1 cellular context compared by ENCODE assay signal in the genomic region with DNA sequence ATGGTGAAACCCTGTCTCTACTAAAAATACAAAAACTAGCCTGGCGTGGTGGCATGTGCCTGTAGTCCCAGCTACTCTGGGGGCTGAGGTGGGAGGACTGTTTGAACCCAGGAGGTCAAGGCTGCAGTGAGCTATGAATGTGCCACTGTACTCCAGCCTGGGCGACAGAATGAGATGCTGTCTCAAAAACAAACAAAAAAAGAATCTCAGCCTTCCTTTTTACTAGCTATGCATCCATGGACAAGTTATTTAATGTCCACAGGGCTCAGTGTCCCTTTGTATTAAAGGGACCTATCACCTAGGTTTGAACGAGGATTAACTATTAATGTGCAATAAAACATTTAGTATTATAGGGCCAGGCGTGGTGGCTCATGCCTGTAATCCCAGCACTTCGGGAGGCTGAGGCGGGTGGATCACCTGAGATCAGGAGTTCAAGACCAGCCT.
TF ChIP-seq lines count a peak whose summit lies in the region.
"Not testable (repeated sequence)": the region's sequence is repeated elsewhere in the genome, so short reads cannot be mapped to it uniquely, and the experiment has no call there.

No MANE protein-coding gene starts in this region.

TF ChIP-seq in HepG2, 621 proteins besides CTCF, POLR2A, EP300 and RAD21 (continued from another document and continues in another):
- TF ChIP-seq RORA (CRISPR knock-in tag; IDR thresholded peaks at IDR 0.05) (0 out of 2 replicates have a peak, but pooled peaks have one; percentile 35), HDAC1 (CRISPR knock-in tag; IDR thresholded peaks at IDR 0.05) (peak; percentile 71), ZFP91 (CRISPR knock-in tag; IDR thresholded peaks at IDR 0.05; ENCODE audit: borderline replicate concordance) (peak; percentile 83), ISL2 (CRISPR knock-in tag; IDR thresholded peaks at IDR 0.05) (peak; percentile 84), RFXAP (CRISPR knock-in tag; IDR thresholded peaks at IDR 0.05; ENCODE audit: borderline replicate concordance) (peak; percentile 50; the same call in 1 of the 2 replicates), GABPA (CRISPR knock-in tag; IDR thresholded peaks at IDR 0.05; ENCODE audit: low read depth) (0 out of 2 replicates have a peak, but pooled peaks have one; percentile 15), ZNF263 (CRISPR knock-in tag; IDR thresholded peaks at IDR 0.05) (peak; percentile 90), TARDBP (CRISPR knock-in tag; IDR thresholded peaks at IDR 0.05) (peak; percentile 74; the same call in 1 of the 2 replicates), MIXL1 (CRISPR knock-in tag; IDR thresholded peaks at IDR 0.05) (0 out of 2 replicates have a peak, but pooled peaks have one; percentile 42), PHF21A (CRISPR knock-in tag; IDR thresholded peaks at IDR 0.05) (peak; percentile 98), FOSL2 (CRISPR knock-in tag; IDR thresholded peaks at IDR 0.05) (peak; percentile 77), TCF7 (IDR thresholded peaks at IDR 0.05; ENCODE audit: low read depth) (peak; percentile 48; the same call in 1 of the 2 replicates), NCOA2 (CRISPR knock-in tag; IDR thresholded peaks at IDR 0.05) (peak; percentile 87), KDM3A (CRISPR knock-in tag; IDR thresholded peaks at IDR 0.05; ENCODE audit: low read depth) (0 out of 2 replicates have a peak, but pooled peaks have one; percentile 61), HDAC2 (CRISPR knock-in tag; IDR thresholded peaks at IDR 0.05) (peak; percentile 88), ZNF878 (CRISPR knock-in tag; IDR thresholded peaks at IDR 0.05) (0 out of 2 replicates have a peak, but pooled peaks have one; percentile 66), KDM4B (CRISPR knock-in tag; IDR thresholded peaks at IDR 0.05) (0 out of 2 replicates have a peak, but pooled peaks have one; percentile 39), ZNF746 (CRISPR knock-in tag; IDR thresholded peaks at IDR 0.05) (peak; percentile 67; the same call in 1 of the 2 replicates), THAP11 (CRISPR knock-in tag; IDR thresholded peaks at IDR 0.05) (peak; percentile 44), STAG1 (CRISPR knock-in tag; IDR thresholded peaks at IDR 0.05) (peak; percentile 36), TCF12 (CRISPR knock-in tag; IDR thresholded peaks at IDR 0.05) (0 out of 2 replicates have a peak, but pooled peaks have one; percentile 48), KAT7 (CRISPR knock-in tag; IDR thresholded peaks at IDR 0.05; ENCODE audit: borderline replicate concordance) (peak; percentile 85), NR2F2 (IDR thresholded peaks at IDR 0.05; ENCODE audit: borderline replicate concordance, low read depth) (peak; percentile 62; the same call in 1 of the 2 replicates), SOX5 (CRISPR knock-in tag; IDR thresholded peaks at IDR 0.05; ENCODE audit: borderline replicate concordance) (peak; percentile 84; the same call in 1 of the 2 replicates), ZFY (CRISPR knock-in tag; IDR thresholded peaks at IDR 0.05) (peak; percentile 23; the same call in 1 of the 2 replicates), RXRA (CRISPR knock-in tag; IDR thresholded peaks at IDR 0.05) (peak; percentile 96), KMT2A (CRISPR knock-in tag; IDR thresholded peaks at IDR 0.05) (0 out of 2 replicates have a peak, but pooled peaks have one; percentile 31), MYC (CRISPR knock-in tag; IDR thresholded peaks at IDR 0.05; ENCODE audit: borderline replicate concordance) (peak; percentile 84; the same call in 1 of the 2 replicates), MEIS2 (CRISPR knock-in tag; IDR thresholded peaks at IDR 0.05) (peak; percentile 86; the same call in 1 of the 2 replicates), HMGXB4 (CRISPR knock-in tag; IDR thresholded peaks at IDR 0.05; ENCODE audit: borderline replicate concordance in 1 of 2, low read depth in 1 of 2) (peak in 1 of 2 experiments; percentile 35; a peak in 1 of 4 replicates), THRA (CRISPR knock-in tag; IDR thresholded peaks at IDR 0.05; ENCODE audit: borderline replicate concordance) (peak; percentile 84; the same call in 1 of the 2 replicates), NR2F6 (IDR thresholded peaks at IDR 0.05) (peak; percentile 94), NR2F6 (CRISPR knock-in tag; IDR thresholded peaks at IDR 0.05) (peak; percentile 97), ZMYM3 (CRISPR knock-in tag; IDR thresholded peaks at IDR 0.05) (peak; percentile 84), ZNF143 (CRISPR knock-in tag; IDR thresholded peaks at IDR 0.05) (peak; percentile 24; the same call in 1 of the 2 replicates), ARNTL (CRISPR knock-in tag; IDR thresholded peaks at IDR 0.05) (peak; percentile 82)
- TF ChIP-seq, protein P1, sequence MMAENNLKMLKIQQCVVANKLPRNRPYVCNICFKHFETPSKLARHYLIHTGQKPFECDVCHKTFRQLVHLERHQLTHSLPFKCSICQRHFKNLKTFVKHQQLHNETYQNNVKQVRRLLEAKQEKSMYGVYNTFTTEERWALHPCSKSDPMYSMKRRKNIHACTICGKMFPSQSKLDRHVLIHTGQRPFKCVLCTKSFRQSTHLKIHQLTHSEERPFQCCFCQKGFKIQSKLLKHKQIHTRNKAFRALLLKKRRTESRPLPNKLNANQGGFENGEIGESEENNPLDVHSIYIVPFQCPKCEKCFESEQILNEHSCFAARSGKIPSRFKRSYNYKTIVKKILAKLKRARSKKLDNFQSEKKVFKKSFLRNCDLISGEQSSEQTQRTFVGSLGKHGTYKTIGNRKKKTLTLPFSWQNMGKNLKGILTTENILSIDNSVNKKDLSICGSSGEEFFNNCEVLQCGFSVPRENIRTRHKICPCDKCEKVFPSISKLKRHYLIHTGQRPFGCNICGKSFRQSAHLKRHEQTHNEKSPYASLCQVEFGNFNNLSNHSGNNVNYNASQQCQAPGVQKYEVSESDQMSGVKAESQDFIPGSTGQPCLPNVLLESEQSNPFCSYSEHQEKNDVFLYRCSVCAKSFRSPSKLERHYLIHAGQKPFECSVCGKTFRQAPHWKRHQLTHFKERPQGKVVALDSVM (CRISPR knock-in tag; IDR thresholded peaks at IDR 0.05), result peak; percentile 84
- not testable (repeated sequence) for TF ChIP-seq GABPA (IDR thresholded peaks at IDR 0.05; ENCODE audit: low read depth, low read length); TCF12 (IDR thresholded peaks at IDR 0.05)
- TF ChIP-seq, protein P2, sequence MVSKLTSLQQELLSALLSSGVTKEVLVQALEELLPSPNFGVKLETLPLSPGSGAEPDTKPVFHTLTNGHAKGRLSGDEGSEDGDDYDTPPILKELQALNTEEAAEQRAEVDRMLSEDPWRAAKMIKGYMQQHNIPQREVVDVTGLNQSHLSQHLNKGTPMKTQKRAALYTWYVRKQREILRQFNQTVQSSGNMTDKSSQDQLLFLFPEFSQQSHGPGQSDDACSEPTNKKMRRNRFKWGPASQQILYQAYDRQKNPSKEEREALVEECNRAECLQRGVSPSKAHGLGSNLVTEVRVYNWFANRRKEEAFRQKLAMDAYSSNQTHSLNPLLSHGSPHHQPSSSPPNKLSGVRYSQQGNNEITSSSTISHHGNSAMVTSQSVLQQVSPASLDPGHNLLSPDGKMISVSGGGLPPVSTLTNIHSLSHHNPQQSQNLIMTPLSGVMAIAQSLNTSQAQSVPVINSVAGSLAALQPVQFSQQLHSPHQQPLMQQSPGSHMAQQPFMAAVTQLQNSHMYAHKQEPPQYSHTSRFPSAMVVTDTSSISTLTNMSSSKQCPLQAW (CRISPR knock-in tag; IDR thresholded peaks at IDR 0.05), result peak; percentile 39; the same call in 1 of the 2 replicates
- TF ChIP-seq, protein P3, sequence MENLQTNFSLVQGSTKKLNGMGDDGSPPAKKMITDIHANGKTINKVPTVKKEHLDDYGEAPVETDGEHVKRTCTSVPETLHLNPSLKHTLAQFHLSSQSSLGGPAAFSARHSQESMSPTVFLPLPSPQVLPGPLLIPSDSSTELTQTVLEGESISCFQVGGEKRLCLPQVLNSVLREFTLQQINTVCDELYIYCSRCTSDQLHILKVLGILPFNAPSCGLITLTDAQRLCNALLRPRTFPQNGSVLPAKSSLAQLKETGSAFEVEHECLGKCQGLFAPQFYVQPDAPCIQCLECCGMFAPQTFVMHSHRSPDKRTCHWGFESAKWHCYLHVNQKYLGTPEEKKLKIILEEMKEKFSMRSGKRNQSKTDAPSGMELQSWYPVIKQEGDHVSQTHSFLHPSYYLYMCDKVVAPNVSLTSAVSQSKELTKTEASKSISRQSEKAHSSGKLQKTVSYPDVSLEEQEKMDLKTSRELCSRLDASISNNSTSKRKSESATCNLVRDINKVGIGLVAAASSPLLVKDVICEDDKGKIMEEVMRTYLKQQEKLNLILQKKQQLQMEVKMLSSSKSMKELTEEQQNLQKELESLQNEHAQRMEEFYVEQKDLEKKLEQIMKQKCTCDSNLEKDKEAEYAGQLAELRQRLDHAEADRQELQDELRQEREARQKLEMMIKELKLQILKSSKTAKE (CRISPR knock-in tag; IDR thresholded peaks at IDR 0.05; ENCODE audit: borderline replicate concordance), result peak; percentile 68; the same call in 1 of the 2 replicates
- TF ChIP-seq, protein P4, sequence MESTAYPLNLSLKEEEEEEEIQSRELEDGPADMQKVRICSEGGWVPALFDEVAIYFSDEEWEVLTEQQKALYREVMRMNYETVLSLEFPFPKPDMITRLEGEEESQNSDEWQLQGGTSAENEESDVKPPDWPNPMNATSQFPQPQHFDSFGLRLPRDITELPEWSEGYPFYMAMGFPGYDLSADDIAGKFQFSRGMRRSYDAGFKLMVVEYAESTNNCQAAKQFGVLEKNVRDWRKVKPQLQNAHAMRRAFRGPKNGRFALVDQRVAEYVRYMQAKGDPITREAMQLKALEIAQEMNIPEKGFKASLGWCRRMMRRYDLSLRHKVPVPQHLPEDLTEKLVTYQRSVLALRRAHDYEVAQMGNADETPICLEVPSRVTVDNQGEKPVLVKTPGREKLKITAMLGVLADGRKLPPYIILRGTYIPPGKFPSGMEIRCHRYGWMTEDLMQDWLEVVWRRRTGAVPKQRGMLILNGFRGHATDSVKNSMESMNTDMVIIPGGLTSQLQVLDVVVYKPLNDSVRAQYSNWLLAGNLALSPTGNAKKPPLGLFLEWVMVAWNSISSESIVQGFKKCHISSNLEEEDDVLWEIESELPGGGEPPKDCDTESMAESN (CRISPR knock-in tag; conservative IDR thresholded peaks at IDR 0.05), result 0 out of 2 replicates have a peak, but pooled peaks have one; percentile 43
- TF ChIP-seq, protein P5, sequence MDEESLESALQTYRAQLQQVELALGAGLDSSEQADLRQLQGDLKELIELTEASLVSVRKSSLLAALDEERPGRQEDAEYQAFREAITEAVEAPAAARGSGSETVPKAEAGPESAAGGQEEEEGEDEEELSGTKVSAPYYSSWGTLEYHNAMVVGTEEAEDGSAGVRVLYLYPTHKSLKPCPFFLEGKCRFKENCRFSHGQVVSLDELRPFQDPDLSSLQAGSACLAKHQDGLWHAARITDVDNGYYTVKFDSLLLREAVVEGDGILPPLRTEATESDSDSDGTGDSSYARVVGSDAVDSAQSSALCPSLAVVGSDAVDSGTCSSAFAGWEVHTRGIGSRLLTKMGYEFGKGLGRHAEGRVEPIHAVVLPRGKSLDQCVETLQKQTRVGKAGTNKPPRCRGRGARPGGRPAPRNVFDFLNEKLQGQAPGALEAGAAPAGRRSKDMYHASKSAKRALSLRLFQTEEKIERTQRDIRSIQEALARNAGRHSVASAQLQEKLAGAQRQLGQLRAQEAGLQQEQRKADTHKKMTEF (CRISPR knock-in tag; IDR thresholded peaks at IDR 0.05), result peak; percentile 73
- TF ChIP-seq, protein P6, sequence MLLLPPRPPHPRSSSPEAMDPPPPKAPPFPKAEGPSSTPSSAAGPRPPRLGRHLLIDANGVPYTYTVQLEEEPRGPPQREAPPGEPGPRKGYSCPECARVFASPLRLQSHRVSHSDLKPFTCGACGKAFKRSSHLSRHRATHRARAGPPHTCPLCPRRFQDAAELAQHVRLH (CRISPR knock-in tag; IDR thresholded peaks at IDR 0.05; ENCODE audit: borderline replicate concordance, low read depth), result peak; percentile 73; the same call in 1 of the 2 replicates
- TF ChIP-seq, protein P7, sequence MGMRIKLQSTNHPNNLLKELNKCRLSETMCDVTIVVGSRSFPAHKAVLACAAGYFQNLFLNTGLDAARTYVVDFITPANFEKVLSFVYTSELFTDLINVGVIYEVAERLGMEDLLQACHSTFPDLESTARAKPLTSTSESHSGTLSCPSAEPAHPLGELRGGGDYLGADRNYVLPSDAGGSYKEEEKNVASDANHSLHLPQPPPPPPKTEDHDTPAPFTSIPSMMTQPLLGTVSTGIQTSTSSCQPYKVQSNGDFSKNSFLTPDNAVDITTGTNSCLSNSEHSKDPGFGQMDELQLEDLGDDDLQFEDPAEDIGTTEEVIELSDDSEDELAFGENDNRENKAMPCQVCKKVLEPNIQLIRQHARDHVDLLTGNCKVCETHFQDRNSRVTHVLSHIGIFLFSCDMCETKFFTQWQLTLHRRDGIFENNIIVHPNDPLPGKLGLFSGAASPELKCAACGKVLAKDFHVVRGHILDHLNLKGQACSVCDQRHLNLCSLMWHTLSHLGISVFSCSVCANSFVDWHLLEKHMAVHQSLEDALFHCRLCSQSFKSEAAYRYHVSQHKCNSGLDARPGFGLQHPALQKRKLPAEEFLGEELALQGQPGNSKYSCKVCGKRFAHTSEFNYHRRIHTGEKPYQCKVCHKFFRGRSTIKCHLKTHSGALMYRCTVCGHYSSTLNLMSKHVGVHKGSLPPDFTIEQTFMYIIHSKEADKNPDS (CRISPR knock-in tag; IDR thresholded peaks at IDR 0.05), result 0 out of 2 replicates have a peak, but pooled peaks have one; percentile 29
